In genomic region chr1:93679546-93679945, GRCh38 we compare ENCODE assay signal across 13 cellular contexts. TPM values are rescaled to one million over a fixed set of nuclear protein-coding genes. Genes with fewer than 3 reads are reported as not detected.
DNase-seq lines count a peak whose midpoint lies in the region; ATAC-seq, FAIRE-seq and TF ChIP-seq lines count a peak whose summit lies in the region.
"Had no signal": no experiment of that assay in that cellular context is flagged by ENCODE, and none has a peak within 500 bp of the region (broad histone marks: within the 10 kb centered on the region; RNA-seq: fewer than 3 reads in every experiment).

No MANE protein-coding gene starts in this region.

- POLR2A ChIA-PET in WTC11 (lab: Charles Lee): no interaction called here

- intact Hi-C loops in gastrocnemius medialis (cut with DNase I; ENCODE audit: low total_unique reads): no loop called here

- no peak overlapping the region for H3K4me3 ChIP-seq in gastrocnemius medialis

- H3K27ac ChIP-seq in foreskin keratinocyte (peak overlapping the region; percentile 93), gastrocnemius medialis (peak overlapping the region; percentile 73 to 80 (median 77))

- TF ChIP-seq POLR2A in gastrocnemius medialis (IDR thresholded peaks at IDR 0.05): no peak

- H3K36me3 Mint-ChIP-seq in WTC11: peaks cover 4% of the 10 kb centered on the region

- H3K36me3 ChIP-seq in gastrocnemius medialis: no peaks in the 10 kb centered on the region
- H3K36me3 ChIP-seq: prostate gland had no signal

- DNase-seq in ELR (ENCODE audit: low read depth) (peak; percentile 39), WTC11 (ENCODE audit: low spot score) (no peak), foreskin keratinocyte (no peak), gastrocnemius medialis (no peak), GM19239 (ENCODE audit: insufficient read length, low spot score) (no peak)
- no peak for DNase-seq in stimulated activated naive CD4-positive, alpha-beta T cell (lab: John Stamatoyannopoulos, UW)
- DNase-seq: activated CD4-positive, CD25-positive, alpha-beta regulatory T cell treated with anti-CD3 and anti-CD28 coated beads, Interleukin-2, amount 50 U/mL, for 72 hours; activated effector memory CD4-positive, alpha-beta T cell treated with anti-CD3 and anti-CD28 coated beads, Interleukin-2, amount 50 U/mL, for 16 hours; DMS153; NCI-H2171 had no signal

- no peak for ATAC-seq in WTC11
- no peak for ATAC-seq in foreskin keratinocyte
- ATAC-seq in gastrocnemius medialis: no peak
- no peak for ATAC-seq in HG03159 (IDR thresholded peaks at IDR 0.05; ENCODE audit: unreplicated experiment)
- ATAC-seq in HG03520 (IDR thresholded peaks at IDR 0.05; ENCODE audit: unreplicated experiment): no peak

- H3K27me3 Mint-ChIP-seq in WTC11 (ENCODE audit: low read depth): peaks cover 32% of the 10 kb centered on the region

- H3K4me1 ChIP-seq in foreskin keratinocyte: peaks cover 35% of the 10 kb centered on the region
- peaks cover 6 to 34% of the 10 kb centered on the region in 2 donors for H3K4me1 ChIP-seq in gastrocnemius medialis
- H3K4me1 ChIP-seq: prostate gland had no signal

- H3K27me3 ChIP-seq in foreskin keratinocyte (no peaks in the 10 kb centered on the region), gastrocnemius medialis (no peaks in the 10 kb centered on the region)

- H3K27ac Mint-ChIP-seq in WTC11: no peak overlapping the region

- peak overlapping the region; percentile 94 for H3K4me3 Mint-ChIP-seq in WTC11

- in situ Hi-C loops in gastrocnemius medialis (cut with MboI; ENCODE audit: low sequenced_read_pairs in 4 of 4): no loop called here

- H3K9me3 ChIP-seq in gastrocnemius medialis: no peaks in the 10 kb centered on the region
- H3K9me3 ChIP-seq: prostate gland had no signal

- CTCF ChIA-PET in WTC11 (lab: Charles Lee): interaction anchor here (3.2 kb wide), 1 partner anchor 48 kb away, joined by 18 read pairs; no protein-coding TSS in a partner anchor

- TF ChIP-seq CTCF in WTC11 (IDR thresholded peaks at IDR 0.05) (no peak), foreskin keratinocyte (conservative IDR thresholded peaks at IDR 0.05) (no peak), gastrocnemius medialis (IDR thresholded peaks at IDR 0.05 in 4 of 5, conservative IDR thresholded peaks at IDR 0.05 in 1 of 5) (no peak)

- FAIRE-seq in GM19239 (lab: Jason Lieb, UNC): no peak

- H3K9me3 Mint-ChIP-seq in WTC11: no peaks in the 10 kb centered on the region

- H3K4me1 Mint-ChIP-seq in WTC11: peaks cover 41% of the 10 kb centered on the region

TF ChIP-seq in WTC11, 78 proteins besides CTCF, POLR2A, EP300 and RAD21:
- TF ChIP-seq NR3C1 (CRISPR knock-in tag; conservative IDR thresholded peaks at IDR 0.05; ENCODE audit: low read depth): no peak
- TF ChIP-seq ZNF396 (CRISPR knock-in tag; IDR thresholded peaks at IDR 0.05; ENCODE audit: borderline replicate concordance): no peak
- TF ChIP-seq, protein P1, sequence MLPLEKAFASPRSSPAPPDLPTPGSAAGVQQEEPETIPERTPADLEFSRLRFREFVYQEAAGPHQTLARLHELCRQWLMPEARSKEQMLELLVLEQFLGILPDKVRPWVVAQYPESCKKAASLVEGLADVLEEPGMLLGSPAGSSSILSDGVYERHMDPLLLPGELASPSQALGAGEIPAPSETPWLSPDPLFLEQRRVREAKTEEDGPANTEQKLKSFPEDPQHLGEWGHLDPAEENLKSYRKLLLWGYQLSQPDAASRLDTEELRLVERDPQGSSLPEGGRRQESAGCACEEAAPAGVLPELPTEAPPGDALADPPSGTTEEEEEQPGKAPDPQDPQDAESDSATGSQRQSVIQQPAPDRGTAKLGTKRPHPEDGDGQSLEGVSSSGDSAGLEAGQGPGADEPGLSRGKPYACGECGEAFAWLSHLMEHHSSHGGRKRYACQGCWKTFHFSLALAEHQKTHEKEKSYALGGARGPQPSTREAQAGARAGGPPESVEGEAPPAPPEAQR (CRISPR knock-in tag; IDR thresholded peaks at IDR 0.05): no peak
- TF ChIP-seq ZNF263 (CRISPR knock-in tag; IDR thresholded peaks at IDR 0.05; ENCODE audit: low read depth): no peak
- no peak for TF ChIP-seq ZNF138 (CRISPR knock-in tag; conservative IDR thresholded peaks at IDR 0.05)
- TF ChIP-seq NR1H2 (CRISPR knock-in tag; IDR thresholded peaks at IDR 0.05): no peak
- no peak for TF ChIP-seq ATF2 (CRISPR knock-in tag; IDR thresholded peaks at IDR 0.05; ENCODE audit: borderline replicate concordance, low read depth)
- TF ChIP-seq, protein P2, sequence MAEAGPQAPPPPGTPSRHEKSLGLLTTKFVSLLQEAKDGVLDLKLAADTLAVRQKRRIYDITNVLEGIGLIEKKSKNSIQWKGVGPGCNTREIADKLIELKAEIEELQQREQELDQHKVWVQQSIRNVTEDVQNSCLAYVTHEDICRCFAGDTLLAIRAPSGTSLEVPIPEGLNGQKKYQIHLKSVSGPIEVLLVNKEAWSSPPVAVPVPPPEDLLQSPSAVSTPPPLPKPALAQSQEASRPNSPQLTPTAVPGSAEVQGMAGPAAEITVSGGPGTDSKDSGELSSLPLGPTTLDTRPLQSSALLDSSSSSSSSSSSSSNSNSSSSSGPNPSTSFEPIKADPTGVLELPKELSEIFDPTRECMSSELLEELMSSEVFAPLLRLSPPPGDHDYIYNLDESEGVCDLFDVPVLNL (CRISPR knock-in tag; IDR thresholded peaks at IDR 0.05; ENCODE audit: borderline replicate concordance, low read depth): no peak
- TF ChIP-seq ZNF416 (CRISPR knock-in tag; IDR thresholded peaks at IDR 0.05): no peak
- TF ChIP-seq ZNF671 (CRISPR knock-in tag; IDR thresholded peaks at IDR 0.05): no peak
- TF ChIP-seq ZBTB21 (CRISPR knock-in tag; IDR thresholded peaks at IDR 0.05; ENCODE audit: borderline replicate concordance): no peak
- TF ChIP-seq ETV6 (CRISPR knock-in tag; IDR thresholded peaks at IDR 0.05): no peak
- TF ChIP-seq FOXJ3 (CRISPR knock-in tag; IDR thresholded peaks at IDR 0.05; ENCODE audit: borderline replicate concordance): no peak
- no peak for TF ChIP-seq ZNF232 (CRISPR knock-in tag; IDR thresholded peaks at IDR 0.05)
- no peak for TF ChIP-seq PREB (CRISPR knock-in tag; IDR thresholded peaks at IDR 0.05; ENCODE audit: borderline replicate concordance)
- no peak for TF ChIP-seq MXD4 (CRISPR knock-in tag; IDR thresholded peaks at IDR 0.05; ENCODE audit: borderline replicate concordance)
- TF ChIP-seq, protein P3, sequence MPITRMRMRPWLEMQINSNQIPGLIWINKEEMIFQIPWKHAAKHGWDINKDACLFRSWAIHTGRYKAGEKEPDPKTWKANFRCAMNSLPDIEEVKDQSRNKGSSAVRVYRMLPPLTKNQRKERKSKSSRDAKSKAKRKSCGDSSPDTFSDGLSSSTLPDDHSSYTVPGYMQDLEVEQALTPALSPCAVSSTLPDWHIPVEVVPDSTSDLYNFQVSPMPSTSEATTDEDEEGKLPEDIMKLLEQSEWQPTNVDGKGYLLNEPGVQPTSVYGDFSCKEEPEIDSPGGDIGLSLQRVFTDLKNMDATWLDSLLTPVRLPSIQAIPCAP (CRISPR knock-in tag; IDR thresholded peaks at IDR 0.05): no peak
- TF ChIP-seq E2F1 (CRISPR knock-in tag; IDR thresholded peaks at IDR 0.05): no peak

RNA-seq across cellular contexts. Expression of gene BCAR3, which starts 2.1 kb away (rescaled TPM):
- total RNA-seq in WTC11 (2021) (9.3 to 14.8 TPM (median 9.6 TPM) in 3 replicates), foreskin keratinocyte (138 and 139 TPM in 2 replicates), gastrocnemius medialis (10 to 100 TPM; 17.1 to 25.0 (median 22.9) TPM)
- 71.2 and 80.6 TPM in 2 replicates for polyA plus RNA-seq in foreskin keratinocyte
